ENCODE assay signal across 8 cellular contexts in the genomic region with DNA sequence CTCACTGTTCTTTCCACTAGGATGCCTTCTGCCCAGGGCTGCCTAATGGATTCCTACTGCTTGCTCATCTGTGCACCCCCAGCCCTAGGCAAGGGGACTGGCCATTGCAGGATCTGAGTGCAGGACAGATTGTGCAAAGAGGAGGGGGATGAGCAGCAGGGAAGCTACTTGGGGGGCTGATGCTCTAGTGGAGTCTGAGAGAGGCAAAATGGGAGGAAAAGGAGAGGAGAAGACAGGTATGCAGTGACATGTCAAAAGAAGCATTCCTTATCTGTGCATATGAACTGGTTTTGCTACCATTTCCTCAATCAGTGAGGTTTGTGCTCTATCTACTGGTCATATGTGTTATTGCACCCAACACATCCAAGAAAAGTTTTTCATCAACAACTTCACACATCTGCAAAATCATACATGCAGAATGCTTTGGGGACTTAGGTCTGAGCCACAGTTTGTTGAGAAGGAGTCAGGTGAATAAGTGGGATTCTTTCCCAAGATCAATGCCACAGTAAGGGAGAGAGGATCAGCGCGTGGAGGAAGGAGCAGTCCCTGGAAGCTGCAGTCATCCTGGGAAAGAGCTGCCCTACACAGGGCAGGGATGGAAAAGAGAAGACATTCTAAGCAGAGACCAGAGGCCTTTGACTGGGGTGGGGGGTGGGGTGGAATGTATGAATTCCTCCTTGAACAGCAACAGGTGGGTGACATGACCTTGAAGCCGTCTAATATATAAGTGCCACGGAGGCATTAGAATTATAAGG. TPM values are rescaled to one million over a fixed set of nuclear protein-coding genes. Genes with fewer than 3 reads are reported as not detected.
DNase-seq lines count a peak whose midpoint lies in the region; ATAC-seq and TF ChIP-seq lines count a peak whose summit lies in the region.

No MANE protein-coding gene starts in this region.

- peaks cover 2% of the 10 kb centered on the region for H3K27me3 Mint-ChIP-seq in activated naive CD8-positive, alpha-beta T cell treated with anti-CD3 and anti-CD28 coated beads, Interleukin-2, amount 10 ng/mL, durations not matched to agents 7 days and 5 days
- H3K27me3 Mint-ChIP-seq in activated naive CD8-positive, alpha-beta T cell treated with anti-CD3 and anti-CD28 coated beads for 36 hours, result peaks cover 4% of the 10 kb centered on the region

- H3K4me1 Mint-ChIP-seq in activated naive CD8-positive, alpha-beta T cell treated with anti-CD3 and anti-CD28 coated beads, Interleukin-2, amount 10 ng/mL, durations not matched to agents 7 days and 5 days, result no peaks in the 10 kb centered on the region
- H3K4me1 Mint-ChIP-seq in activated naive CD8-positive, alpha-beta T cell treated with anti-CD3 and anti-CD28 coated beads for 36 hours, result no peaks in the 10 kb centered on the region

- peak; percentile 64 for TF ChIP-seq CTCF in lower lobe of right lung (IDR thresholded peaks at IDR 0.05)

- H3K4me3 ChIP-seq in lower lobe of right lung, result no peak overlapping the region

- no peak for DNase-seq in activated naive CD8-positive, alpha-beta T cell treated with anti-CD3 and anti-CD28 coated beads, Interleukin-2, amount 10 ng/mL, durations not matched to agents 7 days and 5 days
- no peak for DNase-seq in activated naive CD8-positive, alpha-beta T cell treated with anti-CD3 and anti-CD28 coated beads for 36 hours
- DNase-seq in NCI-H460 (ENCODE audit: extremely low read depth, low read depth) (peak; percentile 14), dermis blood vessel endothelial cell (peak; percentile 60), lower lobe of right lung (no peak)
- no peak for DNase-seq in activated effector memory CD4-positive, alpha-beta T cell treated with Interleukin-2 at 50 U/mL for 16 hours
- no peak for DNase-seq in activated naive CD4-positive, alpha-beta T cell (lab: John Stamatoyannopoulos, UW)

- H3K36me3 ChIP-seq in lower lobe of right lung, result no peaks in the 10 kb centered on the region

- intact Hi-C loops in lower lobe of right lung (cut with DNase I), result no loop called here

- H3K9me3 Mint-ChIP-seq in activated naive CD8-positive, alpha-beta T cell treated with anti-CD3 and anti-CD28 coated beads, Interleukin-2, amount 10 ng/mL, durations not matched to agents 7 days and 5 days, result no peaks in the 10 kb centered on the region
- H3K9me3 Mint-ChIP-seq in activated naive CD8-positive, alpha-beta T cell treated with anti-CD3 and anti-CD28 coated beads for 36 hours, result no peaks in the 10 kb centered on the region

- H3K4me1 ChIP-seq in lower lobe of right lung, result no peaks in the 10 kb centered on the region

- H3K4me3 Mint-ChIP-seq in activated naive CD8-positive, alpha-beta T cell treated with anti-CD3 and anti-CD28 coated beads, Interleukin-2, amount 10 ng/mL, durations not matched to agents 7 days and 5 days, result no peak overlapping the region
- no peak overlapping the region for H3K4me3 Mint-ChIP-seq in activated naive CD8-positive, alpha-beta T cell treated with anti-CD3 and anti-CD28 coated beads for 36 hours

- no peaks in the 10 kb centered on the region for H3K9me3 ChIP-seq in lower lobe of right lung

- POLR2A ChIA-PET in activated naive CD8-positive, alpha-beta T cell treated with anti-CD3 and anti-CD28 coated beads, Interleukin-2, amount 10 ng/mL, durations not matched to agents 7 days and 5 days (lab: Charles Lee), result no interaction called here

- ATAC-seq in activated naive CD8-positive, alpha-beta T cell treated with anti-CD3 and anti-CD28 coated beads, Interleukin-2, amount 10 ng/mL, durations not matched to agents 7 days and 5 days (ENCODE audit: low read depth), result peak; percentile 36
- ATAC-seq in HG02759 (IDR thresholded peaks at IDR 0.05; ENCODE audit: unreplicated experiment) (peak; percentile 56), lower lobe of right lung (peak; percentile 60 to 68)

- no peaks in the 10 kb centered on the region for H3K27me3 ChIP-seq in lower lobe of right lung (ENCODE audit: low read depth)

- no peak overlapping the region for H3K27ac Mint-ChIP-seq in activated naive CD8-positive, alpha-beta T cell treated with anti-CD3 and anti-CD28 coated beads, Interleukin-2, amount 10 ng/mL, durations not matched to agents 7 days and 5 days
- no peak overlapping the region for H3K27ac Mint-ChIP-seq in activated naive CD8-positive, alpha-beta T cell treated with anti-CD3 and anti-CD28 coated beads for 36 hours

- no peak overlapping the region for H3K27ac ChIP-seq in lower lobe of right lung

- H3K36me3 Mint-ChIP-seq in activated naive CD8-positive, alpha-beta T cell treated with anti-CD3 and anti-CD28 coated beads, Interleukin-2, amount 10 ng/mL, durations not matched to agents 7 days and 5 days, result no peaks in the 10 kb centered on the region
- H3K36me3 Mint-ChIP-seq in activated naive CD8-positive, alpha-beta T cell treated with anti-CD3 and anti-CD28 coated beads for 36 hours, result no peaks in the 10 kb centered on the region

RNA-seq across cellular contexts. Expression of gene SLC5A9, which starts 14.4 kb away (rescaled TPM):
- not detected for total RNA-seq in activated naive CD8-positive, alpha-beta T cell treated with anti-CD3 and anti-CD28 coated beads, Interleukin-2, amount 10 ng/mL, durations not matched to agents 7 days and 5 days
- not detected for total RNA-seq in activated naive CD8-positive, alpha-beta T cell treated with anti-CD3 and anti-CD28 coated beads for 36 hours
- not detected in 2 replicates for total RNA-seq in NCI-H460 (2014; rRNA removed; shearing (Covaris generic))
- not detected in 2 replicates for polyA plus RNA-seq in NCI-H460 (2014; cell fraction: nucleus; rRNA removed)
- 0.05 TPM in 1 of 2 replicates, not detected in the other for total RNA-seq in dermis blood vessel endothelial cell
- 8.2 TPM for total RNA-seq in lower lobe of right lung

Comparison
In these comparisons a context has a peak if more than half of its experiments do, and no peak if none do; other contexts are left out.
1. DNase-seq: peak in NCI-H460 (single experiment) and dermis blood vessel endothelial cell (single experiment); none in activated naive CD8-positive, alpha-beta T cell treated with anti-CD3 and anti-CD28 coated beads, Interleukin-2, amount 10 ng/mL, durations not matched to agents 7 days and 5 days (single experiment), activated naive CD8-positive, alpha-beta T cell treated with anti-CD3 and anti-CD28 coated beads for 36 hours (single experiment), lower lobe of right lung (single experiment), activated effector memory CD4-positive, alpha-beta T cell treated with Interleukin-2 at 50 U/mL for 16 hours (single experiment) and activated naive CD4-positive, alpha-beta T cell (0 of 4).
2. Peak in every context shown above with its lines, with median percentiles within 50 percentile points of each other: ATAC-seq.